In genomic region chr21:38680401-38680800, GRCh38 we compare ENCODE assay signal across 1 cellular context.
TF ChIP-seq lines count a peak whose summit lies in the region.

No MANE protein-coding gene starts in this region.

TF ChIP-seq in HCT116, 20 proteins besides CTCF, POLR2A, EP300 and RAD21 (continued from another document):
- TF ChIP-seq CEBPB (IDR thresholded peaks at IDR 0.05; ENCODE audit: low read depth) = no peak
- TF ChIP-seq YY1 (IDR thresholded peaks at IDR 0.05; ENCODE audit: extremely low read depth, insufficient replicate concordance, low read depth, low read length) = no peak
- no peak for TF ChIP-seq ZFX (IDR thresholded peaks at IDR 0.05)
- no peak for TF ChIP-seq FOSL1 (IDR thresholded peaks at IDR 0.05; ENCODE audit: low read depth)
- no peak for TF ChIP-seq EZH2phosphoT487 (IDR thresholded peaks at IDR 0.05; ENCODE audit: borderline replicate concordance)
- no peak for TF ChIP-seq CBX3 (IDR thresholded peaks at IDR 0.05; ENCODE audit: low read depth)
- TF ChIP-seq ELF1 (IDR thresholded peaks at IDR 0.05; ENCODE audit: borderline replicate concordance, low read depth) = no peak
- no peak for TF ChIP-seq TCF7L2 (IDR thresholded peaks at IDR 0.05; ENCODE audit: borderline replicate concordance, extremely low read depth, insufficient read depth, insufficient read length)
- no peak for TF ChIP-seq ATF3 (IDR thresholded peaks at IDR 0.05)
